ENCODE assay signal across 9 cellular contexts in the genomic region with DNA sequence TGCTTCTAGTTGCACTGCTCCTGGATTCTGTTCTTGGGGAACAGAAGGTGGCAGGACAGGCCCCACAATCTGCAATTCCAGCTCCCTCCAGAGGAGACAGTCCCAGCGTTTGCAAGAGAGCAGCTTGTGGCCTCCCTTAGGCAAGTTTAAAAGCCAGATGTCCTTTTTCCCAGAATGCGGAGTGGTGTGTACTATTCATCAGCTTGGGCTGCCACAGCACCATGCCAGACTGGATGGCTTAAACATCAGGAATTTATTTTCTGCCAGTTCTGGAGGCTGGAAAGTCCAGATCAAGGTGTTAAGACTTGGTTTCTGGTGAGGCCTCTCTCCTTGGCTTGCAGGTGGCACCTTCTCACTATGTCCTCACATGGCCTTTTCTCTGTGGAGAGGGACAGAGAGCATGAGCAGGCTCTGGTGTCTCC. TPM values are rescaled to one million over a fixed set of nuclear protein-coding genes. Genes with fewer than 3 reads are reported as not detected.
DNase-seq lines count a peak whose midpoint lies in the region; ATAC-seq and TF ChIP-seq lines count a peak whose summit lies in the region.
"Had no signal": no experiment of that assay in that cellular context is flagged by ENCODE, and none has a peak within 500 bp of the region (broad histone marks: within the 10 kb centered on the region; RNA-seq: fewer than 3 reads in every experiment).

No MANE protein-coding gene starts in this region.

- TF ChIP-seq POLR2A in IMR-90 (IDR thresholded peaks at IDR 0.05; ENCODE audit: low read depth, low read length): no peak
- TF ChIP-seq POLR2A in upper lobe of left lung (IDR thresholded peaks at IDR 0.05): no peak

- H3K4ac ChIP-seq in IMR-90 (ENCODE audit: low read depth, low read length) (no peak overlapping the region), mesenchymal stem cell (ENCODE audit: low read depth in 1 of 2, low read length in 2 of 2) (no peak overlapping the region)

- no TSS peak for BruUV-seq in IMR-90 (replicated peaks; lab: Mats Ljungman, UMichigan)

- peak overlapping the region; percentile 26 for H2AFZ ChIP-seq in IMR-90 (replicated peaks; ENCODE audit: low read length, poor library complexity)
- no peak overlapping the region for H2AFZ ChIP-seq in mesenchymal stem cell (ENCODE audit: low read depth, low read length)

- no peaks in the 10 kb centered on the region for H3K27me3 Mint-ChIP-seq in activated CD8-positive, alpha-beta T cell treated with anti-CD3 and anti-CD28 coated beads for 36 hours

- H3K4me2 ChIP-seq in IMR-90 (ENCODE audit: low read depth, low read length) (no peak overlapping the region), mesenchymal stem cell (ENCODE audit: low read length, poor library complexity, severe bottlenecking) (no peak overlapping the region)

- H3K36me3 Mint-ChIP-seq in activated CD8-positive, alpha-beta T cell treated with anti-CD3 and anti-CD28 coated beads for 36 hours (ENCODE audit: low read depth): peaks cover 11% of the 10 kb centered on the region

- WGBS in IMR-90 (ENCODE audit: extremely low coverage in 2 of 2, insufficient read length in 1 of 2), 2 experiments: 67% methylated on average over 1 of the region's 2 CpGs; no CpG with 5 or more reads in 1 of the 2 experiments
- 38% methylated on average over 2 of the region's 2 CpGs for WGBS in mesenchymal stem cell
- 41 to 42% methylated on average over 2 of the region's 2 CpGs for WGBS in upper lobe of left lung, 2 donors

- H4K5ac ChIP-seq in IMR-90 (ENCODE audit: low read depth, low read length): no peak overlapping the region

- H3K4me1 ChIP-seq in IMR-90 (ENCODE audit: control insufficient read depth, insufficient read depth, low read length): peaks cover 14% of the 10 kb centered on the region
- peaks cover 15% of the 10 kb centered on the region for H3K4me1 ChIP-seq in mesenchymal stem cell (ENCODE audit: control insufficient read depth, insufficient read depth, low read depth, low read length)
- peaks cover 24 to 30% (median 25%) of the 10 kb centered on the region in 4 donors for H3K4me1 ChIP-seq in upper lobe of left lung

- H3K27ac ChIP-seq in IMR-90 (ENCODE audit: insufficient read depth, low read length): no peak overlapping the region
- H3K27ac ChIP-seq in mesenchymal stem cell (ENCODE audit: low read length, poor library complexity, severe bottlenecking): no peak overlapping the region
- H3K27ac ChIP-seq in upper lobe of left lung: no peak overlapping the region
- H3K27ac ChIP-seq: VCaP had no signal

- no peak overlapping the region for H2BK20ac ChIP-seq in IMR-90 (ENCODE audit: low read depth, low read length)

- TF ChIP-seq EP300 in upper lobe of left lung (IDR thresholded peaks at IDR 0.05): no peak

- H3K23ac ChIP-seq in IMR-90 (ENCODE audit: low read depth, low read length): no peak overlapping the region
- H3K23ac ChIP-seq in mesenchymal stem cell (ENCODE audit: low read length in 2 of 2): no peak overlapping the region

- no peak overlapping the region for H3K4me3 Mint-ChIP-seq in activated CD8-positive, alpha-beta T cell treated with anti-CD3 and anti-CD28 coated beads for 36 hours

- no peaks in the 10 kb centered on the region for H3K27me3 ChIP-seq in IMR-90 (ENCODE audit: control insufficient read depth, insufficient read depth, low read length)
- no peaks in the 10 kb centered on the region for H3K27me3 ChIP-seq in mesenchymal stem cell (ENCODE audit: control insufficient read depth in 1 of 2, insufficient read depth in 1 of 2, low read length in 2 of 2)
- H3K27me3 ChIP-seq in upper lobe of left lung: no peaks in the 10 kb centered on the region

- no peak overlapping the region for H2BK12ac ChIP-seq in mesenchymal stem cell (ENCODE audit: low read length in 2 of 2)

- TF ChIP-seq RAD21 in IMR-90 (IDR thresholded peaks at IDR 0.05; ENCODE audit: low read length): no peak; the same call in 1 of the 2 replicates

- H3K18ac ChIP-seq in IMR-90 (ENCODE audit: low read depth, low read length): no peak overlapping the region
- H3K18ac ChIP-seq in mesenchymal stem cell (ENCODE audit: low read depth in 1 of 2, low read length in 2 of 2): no peak overlapping the region

- H3K79me1 ChIP-seq in IMR-90 (ENCODE audit: low read depth in 1 of 2, low read length in 2 of 2) (peaks cover 8 to 10% of the 10 kb centered on the region in 2 experiments; a peak in 3 of 4 replicates), mesenchymal stem cell (replicated peaks; ENCODE audit: low read length, poor library complexity, severe bottlenecking) (peaks cover 3% of the 10 kb centered on the region)

- DNase-seq in DMS114 treated with DMSO at 0.1 percent for 48 hours (lab: John Stamatoyannopoulos, UW; ENCODE audit: unreplicated experiment): peak; percentile 8
- DNase-seq in IMR-90: peak; percentile 63
- peak; percentile 32 for DNase-seq in activated CD8-positive, alpha-beta T cell treated with anti-CD3 and anti-CD28 coated beads for 36 hours
- DNase-seq in mesenchymal stem cell: peak; percentile 84
- no peak for DNase-seq in DMS153 (lab: John Stamatoyannopoulos, UW)
- DNase-seq in GOT3 (lab: John Stamatoyannopoulos, UW): no peak
- DNase-seq in upper lobe of left lung: no peak

- H2BK15ac ChIP-seq in IMR-90 (ENCODE audit: low read depth, low read length) (no peak overlapping the region), mesenchymal stem cell (ENCODE audit: low read depth, poor library complexity, severe bottlenecking) (no peak overlapping the region)

- POLR2A ChIA-PET in IMR-90 (lab: Charles Lee; ENCODE audit: unreplicated experiment): no interaction called here
- POLR2A ChIA-PET in activated CD8-positive, alpha-beta T cell treated with anti-CD3 and anti-CD28 coated beads for 36 hours (lab: Charles Lee): no interaction called here

- no peaks in the 10 kb centered on the region for H3K9me3 Mint-ChIP-seq in activated CD8-positive, alpha-beta T cell treated with anti-CD3 and anti-CD28 coated beads for 36 hours

- intact Hi-C loops in IMR-90 (cut with micrococcal nuclease): loop anchor here (5.0 kb wide), 1 partner anchor 272 kb away; no protein-coding TSS in a partner anchor
- intact Hi-C loops in activated CD8-positive, alpha-beta T cell treated with anti-CD3 and anti-CD28 coated beads for 36 hours (cut with micrococcal nuclease): loop anchor here (5.0 to 10.0 kb wide), 2 partner anchors 167 to 304 kb away; no protein-coding TSS in a partner anchor

- H2AK5ac ChIP-seq in IMR-90 (ENCODE audit: low read depth, low read length) (no peak overlapping the region), mesenchymal stem cell (ENCODE audit: low read length, severe bottlenecking) (no peak overlapping the region)

- ATAC-seq in IMR-90 (ENCODE audit: low read depth): peak; percentile 11
- no peak for ATAC-seq in activated CD8-positive, alpha-beta T cell treated with anti-CD3 and anti-CD28 coated beads for 36 hours
- ATAC-seq in upper lobe of left lung (ENCODE audit: low FRiP score in 2 of 2): no peak

- H2AK9ac ChIP-seq in IMR-90 (replicated peaks; ENCODE audit: low read depth, low read length, poor library complexity): peak overlapping the region; percentile 15

- TF ChIP-seq CTCF in IMR-90 (conservative IDR thresholded peaks at IDR 0.05; ENCODE audit: low read depth, low read length) (peak; percentile 42), upper lobe of left lung (IDR thresholded peaks at IDR 0.05) (peak in 2 of 6 experiments; percentile 11 to 30)
- peak; percentile 29 for TF ChIP-seq CTCF in activated CD8-positive, alpha-beta T cell treated with anti-CD3 and anti-CD28 coated beads for 36 hours (IDR thresholded peaks at IDR 0.05)

- no peak overlapping the region for H2BK120ac ChIP-seq in IMR-90 (ENCODE audit: low read depth, low read length)
- H2BK120ac ChIP-seq in mesenchymal stem cell (ENCODE audit: low read depth, low read length): no peak overlapping the region

- H3K36me3 ChIP-seq in IMR-90 (ENCODE audit: control insufficient read depth, insufficient read depth, low read length): no peaks in the 10 kb centered on the region
- no peaks in the 10 kb centered on the region for H3K36me3 ChIP-seq in mesenchymal stem cell (ENCODE audit: control insufficient read depth in 1 of 2, insufficient read depth in 2 of 2, low read depth in 1 of 2, low read length in 2 of 2)
- H3K36me3 ChIP-seq in upper lobe of left lung: no peaks in the 10 kb centered on the region

- H3K14ac ChIP-seq in IMR-90 (replicated peaks; ENCODE audit: low read depth, low read length): no peak overlapping the region
- no peak overlapping the region for H3K14ac ChIP-seq in mesenchymal stem cell (ENCODE audit: low read length in 2 of 2)

- H3K9ac ChIP-seq in IMR-90 (ENCODE audit: low read depth, low read length) (no peak overlapping the region), mesenchymal stem cell (ENCODE audit: low read length) (no peak overlapping the region)

- H3K56ac ChIP-seq in IMR-90 (ENCODE audit: extremely low read depth, insufficient read depth, low read length): no peak overlapping the region

- CTCF ChIA-PET in IMR-90 (lab: Yijun Ruan, JAX): interaction anchor here (0.7 kb wide), 1 partner anchor 304 kb away, joined by 3 read pairs; no protein-coding TSS in a partner anchor
- CTCF ChIA-PET in activated CD8-positive, alpha-beta T cell treated with anti-CD3 and anti-CD28 coated beads for 36 hours (lab: Charles Lee): no interaction called here

- in situ Hi-C loops in IMR-90 (cut with MboI; ENCODE audit: low sequenced_read_pairs): no loop called here

- H3K27ac Mint-ChIP-seq in activated CD8-positive, alpha-beta T cell treated with anti-CD3 and anti-CD28 coated beads for 36 hours: peak overlapping the region; percentile 95

- H2BK5ac ChIP-seq in IMR-90 (ENCODE audit: low read depth, low read length, poor library complexity, severe bottlenecking): no peak overlapping the region
- H2BK5ac ChIP-seq in mesenchymal stem cell (ENCODE audit: low read depth, low read length, poor library complexity, severe bottlenecking): no peak overlapping the region

- H3K4me3 ChIP-seq in IMR-90 (ENCODE audit: insufficient read depth, low read depth, low read length) (no peak overlapping the region), mesenchymal stem cell (ENCODE audit: insufficient read depth in 1 of 2, low read depth in 1 of 2, low read length in 2 of 2) (no peak overlapping the region), upper lobe of left lung (no peak overlapping the region)

- dilution Hi-C loops in IMR-90 (cut with HindIII; ENCODE audit: low sequenced_read_pairs, unreplicated experiment): no loop called here

- no peak overlapping the region for H4K91ac ChIP-seq in IMR-90 (ENCODE audit: insufficient read depth, low read depth, low read length)
- H4K91ac ChIP-seq in mesenchymal stem cell (ENCODE audit: low read length): no peak overlapping the region

- 0 out of 2 replicates have a peak, but pooled peaks cover 3% of the 10 kb centered on the region for H4K20me1 ChIP-seq in IMR-90 (ENCODE audit: insufficient read depth, low read length)

- H4K8ac ChIP-seq in IMR-90 (ENCODE audit: low read depth in 2 of 2, low read length in 2 of 2) (no peak overlapping the region), mesenchymal stem cell (ENCODE audit: low read length) (no peak overlapping the region)

- H3K9me3 ChIP-seq in IMR-90 (ENCODE audit: control insufficient read depth, insufficient read depth, low read length) (no peaks in the 10 kb centered on the region), mesenchymal stem cell (ENCODE audit: control insufficient read depth, low read length) (no peaks in the 10 kb centered on the region), upper lobe of left lung (no peaks in the 10 kb centered on the region)

- H3K4me1 Mint-ChIP-seq in activated CD8-positive, alpha-beta T cell treated with anti-CD3 and anti-CD28 coated beads for 36 hours (ENCODE audit: low read depth): peaks cover 62% of the 10 kb centered on the region

- peaks cover 10% of the 10 kb centered on the region for H3K9me1 ChIP-seq in IMR-90 (ENCODE audit: insufficient read depth, low read length)

RNA-seq across cellular contexts. Expression of gene MIAT, which starts 11.7 kb away (rescaled TPM):
- 0.54 and 1.1 TPM in 2 replicates for total RNA-seq in IMR-90 (2012; rRNA removed)
- polyA plus RNA-seq in IMR-90 (2012; rRNA removed): 0.29 and 0.65 TPM in 2 replicates
- polyA plus RNA-seq in IMR-90 (2012; cell fraction: cytosol; rRNA removed): 0.03 and 0.09 TPM in 2 replicates
- 2.9 and 11.6 TPM in 2 replicates for polyA plus RNA-seq in IMR-90 (2012; cell fraction: nucleus; rRNA removed; ENCODE audit: low replicate concordance)
- total RNA-seq in activated CD8-positive, alpha-beta T cell treated with anti-CD3 and anti-CD28 coated beads for 36 hours: 10 to 100 TPM; 11.6 to 11.9 TPM
- 0.08 TPM for polyA plus RNA-seq in mesenchymal stem cell (2013, experiment 1 of 2)
- 0.14 TPM for polyA plus RNA-seq in mesenchymal stem cell (2013, experiment 2 of 2)
- total RNA-seq in upper lobe of left lung: 10 to 100 TPM in 1 of 6 donors, 1 to 10 TPM in 5; 3.0 to 24.1 (median 6.1) TPM

RNA-seq across cellular contexts. Expression of gene CRYBA4, which starts 47.3 kb away (rescaled TPM):
- total RNA-seq in IMR-90 (2012; rRNA removed) (not detected in 2 replicates), upper lobe of left lung (not detected)
- polyA plus RNA-seq in IMR-90 (2012; rRNA removed): not detected in 2 replicates
- not detected in 2 replicates for polyA plus RNA-seq in IMR-90 (2012; cell fraction: cytosol; rRNA removed)
- not detected in 2 replicates for polyA plus RNA-seq in IMR-90 (2012; cell fraction: nucleus; rRNA removed; ENCODE audit: low replicate concordance)
- total RNA-seq in activated CD8-positive, alpha-beta T cell treated with anti-CD3 and anti-CD28 coated beads for 36 hours: not detected
- polyA plus RNA-seq in mesenchymal stem cell (2013, experiment 1 of 2): not detected
- polyA plus RNA-seq in mesenchymal stem cell (2013, experiment 2 of 2): not detected
- total RNA-seq: pulmonary artery endothelial cell had no signal

RNA-seq across cellular contexts. Expression of gene CRYBB1, which starts 51.2 kb away (rescaled TPM):
- total RNA-seq in IMR-90 (2012; rRNA removed) (not detected in 2 replicates), upper lobe of left lung (under 1 TPM in 2 of 6 donors, not detected in 4; 0.26 to 0.81 TPM)
- polyA plus RNA-seq in IMR-90 (2012; rRNA removed): not detected in 2 replicates
- not detected in 2 replicates for polyA plus RNA-seq in IMR-90 (2012; cell fraction: cytosol; rRNA removed)
- not detected in 2 replicates for polyA plus RNA-seq in IMR-90 (2012; cell fraction: nucleus; rRNA removed; ENCODE audit: low replicate concordance)
- total RNA-seq in activated CD8-positive, alpha-beta T cell treated with anti-CD3 and anti-CD28 coated beads for 36 hours: not detected
- not detected for polyA plus RNA-seq in mesenchymal stem cell (2013, experiment 1 of 2)
- polyA plus RNA-seq in mesenchymal stem cell (2013, experiment 2 of 2): not detected
- total RNA-seq: pulmonary artery endothelial cell had no signal

Comparison
In these comparisons a context has a peak if more than half of its experiments do, and no peak if none do; other contexts are left out.
1. DNase-seq: peak in DMS114 treated with DMSO at 0.1 percent for 48 hours (single experiment), IMR-90 (single experiment), activated CD8-positive, alpha-beta T cell treated with anti-CD3 and anti-CD28 coated beads for 36 hours (single experiment) and mesenchymal stem cell (single experiment); none in DMS153 (single experiment), GOT3 (single experiment) and upper lobe of left lung (0 of 2).